In genomic region chr10:129626309-129626708, GRCh38 we compare ENCODE assay signal across 1 cellular context.
TF ChIP-seq lines count a peak whose summit lies in the region.

No MANE protein-coding gene starts in this region.

TF ChIP-seq in H1, 55 proteins besides CTCF, POLR2A, EP300 and RAD21 (continued from another document):
- TF ChIP-seq SUZ12 (IDR thresholded peaks at IDR 0.05; ENCODE audit: low read length) (no peak), E2F6 (IDR thresholded peaks at IDR 0.05) (no peak), ATF2 (IDR thresholded peaks at IDR 0.05; ENCODE audit: low read length) (no peak), BRCA1 (IDR thresholded peaks at IDR 0.05; ENCODE audit: low read depth, low read length) (no peak), ASH2L (IDR thresholded peaks at IDR 0.05; ENCODE audit: low read length) (no peak), POLR2AphosphoS5 (IDR thresholded peaks at IDR 0.05; ENCODE audit: low read depth, low read length) (no peak), RXRA (IDR thresholded peaks at IDR 0.05; ENCODE audit: insufficient read depth, low read depth, low read length) (no peak)
